Comparison of ENCODE assay signal across 8 cellular contexts in the genomic region with DNA sequence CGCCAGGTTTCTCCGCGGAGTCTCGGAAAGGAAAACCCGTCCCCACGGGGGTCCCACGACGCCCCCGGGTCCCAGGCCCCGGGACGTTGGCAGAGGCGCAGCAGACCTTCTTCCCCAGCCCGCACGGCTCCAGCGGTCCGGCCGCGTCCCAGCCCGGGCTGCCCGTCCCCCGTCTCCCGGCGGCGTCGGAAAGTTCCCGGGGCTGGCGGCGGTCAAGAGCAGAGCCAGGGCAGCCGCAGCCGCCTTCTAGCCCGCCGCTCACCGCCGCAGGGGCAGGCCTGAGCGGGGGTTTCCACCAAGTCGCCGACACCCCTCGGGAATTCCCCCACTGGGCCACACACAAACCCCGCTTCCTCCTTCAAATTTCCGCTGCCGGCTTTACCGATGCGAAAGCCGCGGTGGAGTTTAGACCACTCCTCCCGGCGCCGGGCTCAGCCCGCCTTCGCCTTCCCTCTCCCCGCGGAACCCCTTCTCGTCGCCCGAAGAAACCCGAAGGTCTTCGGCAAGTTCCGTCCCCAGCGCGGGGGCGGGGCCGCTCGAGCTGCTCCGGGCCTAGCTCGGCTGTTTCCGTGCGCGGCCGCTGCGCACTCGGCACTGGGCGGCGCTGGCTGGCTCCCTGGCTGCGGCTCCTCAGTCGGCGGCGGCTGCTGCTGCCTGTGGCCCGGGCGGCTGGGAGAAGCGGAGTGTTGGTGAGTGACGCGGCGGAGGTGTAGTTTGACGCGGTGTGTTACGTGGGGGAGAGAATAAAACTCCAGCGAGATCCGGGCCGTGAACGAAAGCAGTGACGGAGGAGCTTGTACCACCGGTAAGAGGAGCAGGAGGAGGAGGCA. TPM values are rescaled to one million over a fixed set of nuclear protein-coding genes. Genes with fewer than 3 reads are reported as not detected.
DNase-seq lines count a peak whose midpoint lies in the region; ATAC-seq and TF ChIP-seq lines count a peak whose summit lies in the region.

A gene (plus strand): TSS at position 633 of the 830 bp plus-strand sequence. CDS start 25,674 bp downstream, outside the sequence.

- no TSS peak for BruUV-seq in IMR-90 (replicated peaks; lab: Mats Ljungman, UMichigan)

- peak within 1 kb of the TSS; percentile 98 for H2AK9ac ChIP-seq in IMR-90 (replicated peaks; ENCODE audit: low read depth, low read length, poor library complexity)

- peak within 1 kb of the TSS; percentile 87 for H3K56ac ChIP-seq in IMR-90 (ENCODE audit: extremely low read depth, insufficient read depth, low read length)

- peak within 1 kb of the TSS; percentile 98 for H3K23ac ChIP-seq in IMR-90 (ENCODE audit: low read depth, low read length)

- peak within 1 kb of the TSS; percentile 89 for H3K4ac ChIP-seq in IMR-90 (ENCODE audit: low read depth, low read length)

- peak; percentile 39 for TF ChIP-seq RAD21 in IMR-90 (IDR thresholded peaks at IDR 0.05; ENCODE audit: low read length)

- 0% methylated on average over 54 of the region's 92 CpGs; no CpG with 5 or more reads in 1 of the 2 experiments for WGBS in IMR-90 (ENCODE audit: extremely low coverage in 2 of 2, insufficient read length in 1 of 2), 2 experiments

- peak; percentile 40 for TF ChIP-seq CTCF in IMR-90 (conservative IDR thresholded peaks at IDR 0.05; ENCODE audit: low read depth, low read length)
- no peak for TF ChIP-seq CTCF in epithelial cell of esophagus (IDR thresholded peaks at IDR 0.05; ENCODE audit: insufficient read depth, low read depth, low read length, missing control alignments)
- peak; percentile 20 for TF ChIP-seq CTCF in mucosa of descending colon (IDR thresholded peaks at IDR 0.05)

- H3K27me3 ChIP-seq in IMR-90 (ENCODE audit: control insufficient read depth, insufficient read depth, low read length) = no peaks in the 10 kb centered on the region

- peak within 1 kb of the TSS; percentile 8 for H2BK20ac ChIP-seq in IMR-90 (ENCODE audit: low read depth, low read length)

- H4K8ac ChIP-seq in IMR-90 (ENCODE audit: low read depth in 2 of 2, low read length in 2 of 2) = peak within 1 kb of the TSS; percentile 75 to 90

- CTCF ChIA-PET in IMR-90 (lab: Yijun Ruan, JAX) = interaction anchor here (0.6 to 1.6 kb wide), 2 partner anchors 25 to 104 kb away, joined by 3 to 7 read pairs; no protein-coding TSS in a partner anchor

- peak within 1 kb of the TSS; percentile 96 for H3K18ac ChIP-seq in IMR-90 (ENCODE audit: low read depth, low read length)

- POLR2A ChIA-PET in IMR-90 (lab: Charles Lee; ENCODE audit: unreplicated experiment) = interaction anchor here (0.5 to 1.2 kb wide), 9 partner anchors 11 to 165 kb away, joined by 3 to 17 read pairs (median 4); no protein-coding TSS in a partner anchor

- H2BK15ac ChIP-seq in IMR-90 (ENCODE audit: low read depth, low read length) = 0 out of 3 replicates have a peak within 1 kb of the TSS, but pooled peaks have one; percentile 1

- H3K4me2 ChIP-seq in IMR-90 (ENCODE audit: low read depth, low read length) = peak within 1 kb of the TSS; percentile 91

- in situ Hi-C loops in IMR-90 (cut with MboI; ENCODE audit: low sequenced_read_pairs) = no loop called here

- peaks cover 17% of the 10 kb centered on the region; the same call in 1 of the 2 replicates for H4K20me1 ChIP-seq in IMR-90 (ENCODE audit: insufficient read depth, low read length)

- ATAC-seq in GM21528 (IDR thresholded peaks at IDR 0.05; ENCODE audit: low FRiP score, unreplicated experiment) (peak; percentile 88), IMR-90 (ENCODE audit: low read depth) (peak; percentile 94), mucosa of descending colon (peak; percentile 90)

- peak within 1 kb of the TSS; percentile 69 for H2AK5ac ChIP-seq in IMR-90 (ENCODE audit: low read depth, low read length)

- H3K9me3 ChIP-seq in IMR-90 (ENCODE audit: control insufficient read depth, insufficient read depth, low read length) = no peaks in the 10 kb centered on the region
- no peaks in the 10 kb centered on the region for H3K9me3 ChIP-seq in mucosa of descending colon

- peak within 1 kb of the TSS; percentile 94 for H2AFZ ChIP-seq in IMR-90 (replicated peaks; ENCODE audit: low read length, poor library complexity)

- intact Hi-C loops in IMR-90 (cut with micrococcal nuclease) (loop anchor here (1.0 to 2.0 kb wide), 4 partner anchors 15 to 181 kb away; a partner anchor contains a TSS), mucosa of descending colon (cut with DNase I, micrococcal nuclease) (no loop called here)

- no peaks in the 10 kb centered on the region; the same call in 1 of the 2 replicates for H3K9me1 ChIP-seq in IMR-90 (ENCODE audit: insufficient read depth, low read length)

- H3K36me3 ChIP-seq in IMR-90 (ENCODE audit: control insufficient read depth, insufficient read depth, low read length) (no peaks in the 10 kb centered on the region), mucosa of descending colon (ENCODE audit: low read depth) (no peaks in the 10 kb centered on the region)

- peak within 1 kb of the TSS; percentile 87 for H2BK5ac ChIP-seq in IMR-90 (ENCODE audit: low read depth, low read length, poor library complexity, severe bottlenecking)

- dilution Hi-C loops in IMR-90 (cut with HindIII; ENCODE audit: low sequenced_read_pairs, unreplicated experiment) = no loop called here

- peak within 1 kb of the TSS; percentile 83 for H4K91ac ChIP-seq in IMR-90 (ENCODE audit: insufficient read depth, low read depth, low read length)

- H3K4me1 ChIP-seq in IMR-90 (ENCODE audit: control insufficient read depth, insufficient read depth, low read length) (no peaks in the 10 kb centered on the region), mucosa of descending colon (ENCODE audit: low read depth) (peaks cover 35% of the 10 kb centered on the region)

- peak within 1 kb of the TSS; percentile 100 for H3K4me3 ChIP-seq in IMR-90 (ENCODE audit: insufficient read depth, low read depth, low read length)
- H3K4me3 ChIP-seq in epithelial cell of esophagus (ENCODE audit: low read length) = peak within 1 kb of the TSS; percentile 80
- peak within 1 kb of the TSS; percentile 71 for H3K4me3 ChIP-seq in mucosa of descending colon

- H3K79me1 ChIP-seq in IMR-90 (ENCODE audit: low read depth in 1 of 2, low read length in 2 of 2) = peaks cover 17 to 30% of the 10 kb centered on the region in 2 experiments

- H3K27ac ChIP-seq in IMR-90 (ENCODE audit: insufficient read depth, low read length) = peak within 1 kb of the TSS; percentile 98

- peak within 1 kb of the TSS; percentile 98 for H3K9ac ChIP-seq in IMR-90 (ENCODE audit: low read depth, low read length)

- H2BK120ac ChIP-seq in IMR-90 (ENCODE audit: low read depth, low read length) = peak within 1 kb of the TSS; percentile 62

- H4K5ac ChIP-seq in IMR-90 (ENCODE audit: low read depth, low read length) = peak within 1 kb of the TSS; percentile 95

- TF ChIP-seq POLR2A in IMR-90 (IDR thresholded peaks at IDR 0.05; ENCODE audit: low read depth, low read length) = peak; percentile 98

- peak; percentile 99 for DNase-seq in DMS 273 (lab: John Stamatoyannopoulos, UW; ENCODE audit: unreplicated experiment)
- DNase-seq in IMR-90 = peak; percentile 98
- peak; percentile 99 for DNase-seq in OCI-M1 (lab: John Stamatoyannopoulos, UW)
- DNase-seq in activated T-cell treated with anti-CD3 and anti-CD28 coated beads for 24 hours (ENCODE audit: low read depth) = peak; percentile 100
- DNase-seq in epithelial cell of esophagus (ENCODE audit: low read depth) = peak; percentile 99
- peak; percentile 99 to 100 (median 99) for DNase-seq in mucosa of descending colon
- peak; percentile 100 for DNase-seq in stimulated activated CD8-positive, alpha-beta memory T cell treated with anti-CD3 and anti-CD28 coated beads, Interleukin-4, amount 100 ng/mL, for 24 hours (ENCODE audit: low read depth)

- H3K14ac ChIP-seq in IMR-90 (replicated peaks; ENCODE audit: low read depth, low read length) = peak within 1 kb of the TSS; percentile 92

TF ChIP-seq in IMR-90, 13 proteins besides CTCF, POLR2A, EP300 and RAD21 (continues in another document):
- TF ChIP-seq MXI1 (IDR thresholded peaks at IDR 0.05; ENCODE audit: borderline replicate concordance, low read depth, low read length) (no peak), NFE2L2 (IDR thresholded peaks at IDR 0.05; ENCODE audit: low read depth, low read length) (no peak), RCOR1 (IDR thresholded peaks at IDR 0.05; ENCODE audit: insufficient replicate concordance, low read length) (no peak), FOS (IDR thresholded peaks at IDR 0.05; ENCODE audit: low read depth, low read length) (no peak), SMC3 (IDR thresholded peaks at IDR 0.05; ENCODE audit: low read depth, low read length) (0 out of 2 replicates have a peak, but pooled peaks have one; percentile 13), BHLHE40 (IDR thresholded peaks at IDR 0.05; ENCODE audit: low read depth, low read length) (no peak), MAZ (IDR thresholded peaks at IDR 0.05; ENCODE audit: borderline replicate concordance, low read depth, low read length) (peak; percentile 88; the same call in 1 of the 2 replicates), RFX5 (IDR thresholded peaks at IDR 0.05; ENCODE audit: low read depth, low read length) (0 out of 2 replicates have a peak, but pooled peaks have one; percentile 4), MAFK (IDR thresholded peaks at IDR 0.05; ENCODE audit: low read depth, low read length) (no peak)
- TF ChIP-seq, protein P1, sequence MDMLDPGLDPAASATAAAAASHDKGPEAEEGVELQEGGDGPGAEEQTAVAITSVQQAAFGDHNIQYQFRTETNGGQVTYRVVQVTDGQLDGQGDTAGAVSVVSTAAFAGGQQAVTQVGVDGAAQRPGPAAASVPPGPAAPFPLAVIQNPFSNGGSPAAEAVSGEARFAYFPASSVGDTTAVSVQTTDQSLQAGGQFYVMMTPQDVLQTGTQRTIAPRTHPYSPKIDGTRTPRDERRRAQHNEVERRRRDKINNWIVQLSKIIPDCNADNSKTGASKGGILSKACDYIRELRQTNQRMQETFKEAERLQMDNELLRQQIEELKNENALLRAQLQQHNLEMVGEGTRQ (IDR thresholded peaks at IDR 0.05; ENCODE audit: low read depth, low read length) = no peak
- TF ChIP-seq, protein P2, sequence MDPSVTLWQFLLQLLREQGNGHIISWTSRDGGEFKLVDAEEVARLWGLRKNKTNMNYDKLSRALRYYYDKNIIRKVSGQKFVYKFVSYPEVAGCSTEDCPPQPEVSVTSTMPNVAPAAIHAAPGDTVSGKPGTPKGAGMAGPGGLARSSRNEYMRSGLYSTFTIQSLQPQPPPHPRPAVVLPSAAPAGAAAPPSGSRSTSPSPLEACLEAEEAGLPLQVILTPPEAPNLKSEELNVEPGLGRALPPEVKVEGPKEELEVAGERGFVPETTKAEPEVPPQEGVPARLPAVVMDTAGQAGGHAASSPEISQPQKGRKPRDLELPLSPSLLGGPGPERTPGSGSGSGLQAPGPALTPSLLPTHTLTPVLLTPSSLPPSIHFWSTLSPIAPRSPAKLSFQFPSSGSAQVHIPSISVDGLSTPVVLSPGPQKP (IDR thresholded peaks at IDR 0.05; ENCODE audit: borderline replicate concordance, low read depth, low read length) = no peak

RNA-seq across cellular contexts. Expression of the gene that starts here (rescaled TPM):
- 71.9 and 94.5 TPM in 2 replicates for total RNA-seq in IMR-90 (2012; rRNA removed)
- 22.4 and 25.6 TPM in 2 replicates for polyA plus RNA-seq in IMR-90 (2012; rRNA removed)
- 3.7 and 7.5 TPM in 2 replicates for polyA plus RNA-seq in IMR-90 (2012; cell fraction: cytosol; rRNA removed)
- 5.5 and 24.0 TPM in 2 replicates for polyA plus RNA-seq in IMR-90 (2012; cell fraction: nucleus; rRNA removed; ENCODE audit: low replicate concordance)
- total RNA-seq in mucosa of descending colon = 10 to 100 TPM; 51.1 to 65.0 (median 53.3) TPM

Comparison
In these comparisons a context has a peak if more than half of its experiments do, and no peak if none do; other contexts are left out.
1. Peak in every context shown above with its lines: DNase-seq, ATAC-seq, H3K4me3 ChIP-seq and H3K27ac ChIP-seq.